1 cellular context compared by ENCODE assay signal in the genomic region with DNA sequence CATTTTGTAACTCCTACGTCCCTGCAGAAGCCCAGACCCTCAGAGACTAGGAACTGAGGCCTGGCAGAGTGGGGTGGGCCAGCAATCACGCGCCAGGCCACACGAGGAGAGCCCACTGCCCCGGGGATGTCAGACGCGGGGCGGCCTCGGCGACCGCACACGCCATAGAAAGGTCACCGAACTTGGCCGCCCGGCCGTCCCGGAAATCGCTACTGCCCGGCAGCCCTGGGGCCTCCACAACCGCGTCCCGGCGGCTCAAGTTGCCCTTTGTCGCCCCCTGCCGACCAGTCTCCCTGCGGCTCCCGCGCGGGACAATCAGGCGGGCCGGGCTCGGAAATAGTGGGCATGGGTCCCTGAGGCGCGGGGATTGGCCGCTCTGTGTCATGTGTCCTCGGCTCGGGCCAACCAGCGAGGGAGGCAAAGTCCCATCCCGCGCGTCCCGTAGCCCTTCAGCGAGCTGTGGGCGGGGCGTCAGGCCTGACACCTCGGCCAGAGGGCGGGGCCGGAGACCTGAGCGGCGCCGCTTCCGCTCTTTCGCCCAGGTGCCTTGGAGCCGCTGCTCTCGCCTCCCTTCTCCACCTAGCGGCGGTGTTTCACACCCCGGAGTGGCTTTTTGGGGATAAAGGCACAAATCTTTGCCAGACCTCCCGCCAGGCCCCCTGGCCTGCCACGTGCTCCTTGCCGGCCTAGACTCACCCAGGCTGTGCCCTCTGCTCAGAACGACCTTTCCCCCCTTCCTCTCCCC.
TF ChIP-seq lines count a peak whose summit lies in the region.

No MANE protein-coding gene starts in this region.

TF ChIP-seq in K562, 482 proteins besides CTCF, POLR2A, EP300 and RAD21 (continued from another document and continues in another):
- TF ChIP-seq, protein P1, sequence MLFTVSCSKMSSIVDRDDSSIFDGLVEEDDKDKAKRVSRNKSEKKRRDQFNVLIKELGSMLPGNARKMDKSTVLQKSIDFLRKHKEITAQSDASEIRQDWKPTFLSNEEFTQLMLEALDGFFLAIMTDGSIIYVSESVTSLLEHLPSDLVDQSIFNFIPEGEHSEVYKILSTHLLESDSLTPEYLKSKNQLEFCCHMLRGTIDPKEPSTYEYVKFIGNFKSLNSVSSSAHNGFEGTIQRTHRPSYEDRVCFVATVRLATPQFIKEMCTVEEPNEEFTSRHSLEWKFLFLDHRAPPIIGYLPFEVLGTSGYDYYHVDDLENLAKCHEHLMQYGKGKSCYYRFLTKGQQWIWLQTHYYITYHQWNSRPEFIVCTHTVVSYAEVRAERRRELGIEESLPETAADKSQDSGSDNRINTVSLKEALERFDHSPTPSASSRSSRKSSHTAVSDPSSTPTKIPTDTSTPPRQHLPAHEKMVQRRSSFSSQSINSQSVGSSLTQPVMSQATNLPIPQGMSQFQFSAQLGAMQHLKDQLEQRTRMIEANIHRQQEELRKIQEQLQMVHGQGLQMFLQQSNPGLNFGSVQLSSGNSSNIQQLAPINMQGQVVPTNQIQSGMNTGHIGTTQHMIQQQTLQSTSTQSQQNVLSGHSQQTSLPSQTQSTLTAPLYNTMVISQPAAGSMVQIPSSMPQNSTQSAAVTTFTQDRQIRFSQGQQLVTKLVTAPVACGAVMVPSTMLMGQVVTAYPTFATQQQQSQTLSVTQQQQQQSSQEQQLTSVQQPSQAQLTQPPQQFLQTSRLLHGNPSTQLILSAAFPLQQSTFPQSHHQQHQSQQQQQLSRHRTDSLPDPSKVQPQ (CRISPR knock-in tag; IDR thresholded peaks at IDR 0.05; ENCODE audit: borderline replicate concordance), result no peak
- TF ChIP-seq, protein P2, sequence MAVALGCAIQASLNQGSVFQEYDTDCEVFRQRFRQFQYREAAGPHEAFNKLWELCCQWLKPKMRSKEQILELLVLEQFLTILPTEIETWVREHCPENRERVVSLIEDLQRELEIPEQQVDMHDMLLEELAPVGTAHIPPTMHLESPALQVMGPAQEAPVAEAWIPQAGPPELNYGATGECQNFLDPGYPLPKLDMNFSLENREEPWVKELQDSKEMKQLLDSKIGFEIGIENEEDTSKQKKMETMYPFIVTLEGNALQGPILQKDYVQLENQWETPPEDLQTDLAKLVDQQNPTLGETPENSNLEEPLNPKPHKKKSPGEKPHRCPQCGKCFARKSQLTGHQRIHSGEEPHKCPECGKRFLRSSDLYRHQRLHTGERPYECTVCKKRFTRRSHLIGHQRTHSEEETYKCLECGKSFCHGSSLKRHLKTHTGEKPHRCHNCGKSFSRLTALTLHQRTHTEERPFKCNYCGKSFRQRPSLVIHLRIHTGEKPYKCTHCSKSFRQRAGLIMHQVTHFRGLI (CRISPR knock-in tag; IDR thresholded peaks at IDR 0.05), result no peak
- TF ChIP-seq KLF10 (CRISPR knock-in tag; IDR thresholded peaks at IDR 0.05) (no peak), POLR2H (tag; IDR thresholded peaks at IDR 0.05; ENCODE audit: low read depth) (no peak), BCLAF1 (IDR thresholded peaks at IDR 0.05; ENCODE audit: borderline replicate concordance in 1 of 2, control insufficient read depth in 1 of 2, low read depth in 2 of 2, low read length in 1 of 2) (0 out of 4 replicates have a peak, but pooled peaks of 1 of the 2 experiments have one; percentile 43), ZNF785 (CRISPR knock-in tag; IDR thresholded peaks at IDR 0.05) (no peak), LCOR (CRISPR knock-in tag; IDR thresholded peaks at IDR 0.05) (peak; percentile 93), EZH2 (IDR thresholded peaks at IDR 0.05; ENCODE audit: borderline replicate concordance, low read depth, low read length) (no peak), TGIF2 (CRISPR knock-in tag; IDR thresholded peaks at IDR 0.05) (no peak), ZNF780A (CRISPR knock-in tag; IDR thresholded peaks at IDR 0.05) (no peak), ZNF133 (CRISPR knock-in tag; IDR thresholded peaks at IDR 0.05) (no peak), MBD1 (CRISPR knock-in tag; IDR thresholded peaks at IDR 0.05) (no peak), SPI1 (IDR thresholded peaks at IDR 0.05; ENCODE audit: borderline replicate concordance, low read depth, low read length) (peak; percentile 65; the same call in 1 of the 2 replicates), U2AF2 (optimal IDR thresholded peaks at IDR 0.05; ENCODE audit: low read depth, low read length) (no peak), SNIP1 (IDR thresholded peaks at IDR 0.05; ENCODE audit: low read depth) (no peak), CHD1 (IDR thresholded peaks at IDR 0.05; ENCODE audit: low read length) (no peak), SRSF3 (IDR thresholded peaks at IDR 0.05; ENCODE audit: insufficient read depth, low read length) (no peak), ZNF143 (CRISPR knock-in tag; IDR thresholded peaks at IDR 0.05) (no peak), BACH1 (tag; IDR thresholded peaks at IDR 0.05) (no peak), PHF20 (IDR thresholded peaks at IDR 0.05; ENCODE audit: partially characterized antibody) (peak; percentile 45), ZNF23 (CRISPR knock-in tag; IDR thresholded peaks at IDR 0.05) (no peak), TARDBP (IDR thresholded peaks at IDR 0.05) (peak; percentile 95; the same call in 1 of the 2 replicates), ZNF695 (CRISPR knock-in tag; IDR thresholded peaks at IDR 0.05) (no peak), SMC3 (conservative IDR thresholded peaks at IDR 0.05; ENCODE audit: insufficient read depth, low read depth, low read length) (peak; percentile 73), YY1 (IDR thresholded peaks at IDR 0.05; ENCODE audit: borderline replicate concordance in 1 of 3, control insufficient read depth in 1 of 3, extremely low read depth in 1 of 3, insufficient read depth in 3 of 3, insufficient read length in 1 of 3, insufficient replicate concordance in 2 of 3, low read depth in 1 of 3, low read length in 2 of 3) (peak in 2 of 3 experiments; percentile 61 to 67), ZKSCAN1 (IDR thresholded peaks at IDR 0.05; ENCODE audit: low read depth, low read length) (no peak), KLF16 (IDR thresholded peaks at IDR 0.05) (peak; percentile 16; the same call in 1 of the 2 replicates), HLTF (IDR thresholded peaks at IDR 0.05) (no peak), CEBPB (tag; IDR thresholded peaks at IDR 0.05) (no peak), GTF2E2 (tag; IDR thresholded peaks at IDR 0.05) (no peak), DLX4 (CRISPR knock-in tag; IDR thresholded peaks at IDR 0.05) (no peak), ARID4B (CRISPR knock-in tag; IDR thresholded peaks at IDR 0.05) (no peak), ZBTB5 (IDR thresholded peaks at IDR 0.05) (no peak), ARID2 (IDR thresholded peaks at IDR 0.05) (peak; percentile 91), CTBP1 (IDR thresholded peaks at IDR 0.05; ENCODE audit: borderline replicate concordance) (peak; percentile 86; the same call in 1 of the 2 replicates)
- TF ChIP-seq, protein P3, sequence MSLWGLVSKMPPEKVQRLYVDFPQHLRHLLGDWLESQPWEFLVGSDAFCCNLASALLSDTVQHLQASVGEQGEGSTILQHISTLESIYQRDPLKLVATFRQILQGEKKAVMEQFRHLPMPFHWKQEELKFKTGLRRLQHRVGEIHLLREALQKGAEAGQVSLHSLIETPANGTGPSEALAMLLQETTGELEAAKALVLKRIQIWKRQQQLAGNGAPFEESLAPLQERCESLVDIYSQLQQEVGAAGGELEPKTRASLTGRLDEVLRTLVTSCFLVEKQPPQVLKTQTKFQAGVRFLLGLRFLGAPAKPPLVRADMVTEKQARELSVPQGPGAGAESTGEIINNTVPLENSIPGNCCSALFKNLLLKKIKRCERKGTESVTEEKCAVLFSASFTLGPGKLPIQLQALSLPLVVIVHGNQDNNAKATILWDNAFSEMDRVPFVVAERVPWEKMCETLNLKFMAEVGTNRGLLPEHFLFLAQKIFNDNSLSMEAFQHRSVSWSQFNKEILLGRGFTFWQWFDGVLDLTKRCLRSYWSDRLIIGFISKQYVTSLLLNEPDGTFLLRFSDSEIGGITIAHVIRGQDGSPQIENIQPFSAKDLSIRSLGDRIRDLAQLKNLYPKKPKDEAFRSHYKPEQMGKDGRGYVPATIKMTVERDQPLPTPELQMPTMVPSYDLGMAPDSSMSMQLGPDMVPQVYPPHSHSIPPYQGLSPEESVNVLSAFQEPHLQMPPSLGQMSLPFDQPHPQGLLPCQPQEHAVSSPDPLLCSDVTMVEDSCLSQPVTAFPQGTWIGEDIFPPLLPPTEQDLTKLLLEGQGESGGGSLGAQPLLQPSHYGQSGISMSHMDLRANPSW (CRISPR knock-in tag; IDR thresholded peaks at IDR 0.05), result no peak
- TF ChIP-seq, protein P4, sequence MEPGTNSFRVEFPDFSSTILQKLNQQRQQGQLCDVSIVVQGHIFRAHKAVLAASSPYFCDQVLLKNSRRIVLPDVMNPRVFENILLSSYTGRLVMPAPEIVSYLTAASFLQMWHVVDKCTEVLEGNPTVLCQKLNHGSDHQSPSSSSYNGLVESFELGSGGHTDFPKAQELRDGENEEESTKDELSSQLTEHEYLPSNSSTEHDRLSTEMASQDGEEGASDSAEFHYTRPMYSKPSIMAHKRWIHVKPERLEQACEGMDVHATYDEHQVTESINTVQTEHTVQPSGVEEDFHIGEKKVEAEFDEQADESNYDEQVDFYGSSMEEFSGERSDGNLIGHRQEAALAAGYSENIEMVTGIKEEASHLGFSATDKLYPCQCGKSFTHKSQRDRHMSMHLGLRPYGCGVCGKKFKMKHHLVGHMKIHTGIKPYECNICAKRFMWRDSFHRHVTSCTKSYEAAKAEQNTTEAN (CRISPR knock-in tag; IDR thresholded peaks at IDR 0.05), result no peak
